ENCODE assay signal across 20 cellular contexts in the genomic region with DNA sequence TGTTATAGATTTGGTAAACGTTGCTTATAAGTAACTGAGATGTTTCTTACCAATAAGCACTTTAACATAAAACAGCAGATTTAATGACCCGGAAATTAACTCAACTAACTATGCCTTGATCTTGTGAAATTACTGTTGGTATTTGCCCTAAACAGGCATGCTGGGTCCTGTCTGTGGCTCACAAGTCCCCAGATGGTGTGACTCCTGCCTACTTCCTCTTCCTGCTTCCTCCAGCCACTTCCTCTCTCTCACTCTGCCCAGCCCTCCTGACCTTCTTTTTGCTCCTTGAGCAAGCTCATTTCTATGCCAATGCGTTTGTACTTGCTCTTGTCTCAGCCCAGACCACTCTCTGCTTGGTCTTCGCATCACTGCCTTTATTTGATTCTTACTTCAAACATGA.
DNase-seq lines count a peak whose midpoint lies in the region; FAIRE-seq and TF ChIP-seq lines count a peak whose summit lies in the region.
"Had no signal": no experiment of that assay in that cellular context is flagged by ENCODE, and none has a peak within 500 bp of the region (broad histone marks: within the 10 kb centered on the region; RNA-seq: fewer than 3 reads in every experiment).

No MANE protein-coding gene starts in this region.

- dilution Hi-C loops in keratinocyte (cut with MboI; ENCODE audit: extremely low pct_ligation_motif_present, low sequenced_read_pairs) = no loop called here

- H3K4me2 ChIP-seq in Karpas-422 (ENCODE audit: low read depth, low read length, poor library complexity, severe bottlenecking) = no peak overlapping the region
- peak overlapping the region; percentile 22 for H3K4me2 ChIP-seq in keratinocyte (ENCODE audit: control insufficient read depth, extremely low read depth, insufficient read depth, low read depth, low read length)

- no peak overlapping the region for H3K9ac ChIP-seq in Karpas-422 (ENCODE audit: low read length)
- H3K9ac ChIP-seq in keratinocyte (ENCODE audit: control insufficient read depth, extremely low read depth, insufficient read depth, low read length) = no peak overlapping the region
- H3K9ac ChIP-seq: parathyroid adenoma had no signal

- H3K27me3 ChIP-seq in Karpas-422 (ENCODE audit: low read length) (no peaks in the 10 kb centered on the region), keratinocyte (ENCODE audit: control insufficient read depth, extremely low read depth, insufficient read depth, low read length) (no peaks in the 10 kb centered on the region), stomach (no peaks in the 10 kb centered on the region)
- H3K27me3 ChIP-seq in CD4-positive, alpha-beta memory T cell (ENCODE audit: insufficient read depth, low read length) = no peaks in the 10 kb centered on the region
- H3K27me3 ChIP-seq: transverse colon had no signal

- H3K4me1 Mint-ChIP-seq in activated naive CD4-positive, alpha-beta T cell treated with anti-CD3 and anti-CD28 coated beads, Interleukin-2, amount 10 ng/mL, durations not matched to agents 7 days and 5 days = no peaks in the 10 kb centered on the region
- H3K4me1 Mint-ChIP-seq in CD4-positive, alpha-beta memory T cell = no peaks in the 10 kb centered on the region
- H3K4me1 Mint-ChIP-seq: stimulated activated effector memory CD8-positive, alpha-beta T cell treated with anti-CD3 and anti-CD28 coated beads, Interleukin-12 subunit alpha, Interleukin-12 subunit beta, amount 100 ng/mL, for 72 hours had no signal

- CTCF ChIA-PET in RWPE1 (lab: Yijun Ruan, JAX) = no interaction called here
- CTCF ChIA-PET in activated naive CD4-positive, alpha-beta T cell treated with anti-CD3 and anti-CD28 coated beads, Interleukin-2, amount 10 ng/mL, durations not matched to agents 7 days and 5 days (lab: Charles Lee) = no interaction called here
- CTCF ChIA-PET in CD4-positive, alpha-beta memory T cell (lab: Charles Lee; ENCODE audit: partially characterized antibody) = no interaction called here

- peak; percentile 96 for FAIRE-seq in keratinocyte (lab: Jason Lieb, UNC)
- FAIRE-seq: astrocyte, colon, small intestine had no signal

- WGBS in stomach, 5 donors = 80 to 91% (median 85%) methylated on average over 4 of the region's 4 CpGs

- no peak for TF ChIP-seq EP300 in stomach (IDR thresholded peaks at IDR 0.05)

- TF ChIP-seq CTCF in RWPE1 (conservative IDR thresholded peaks at IDR 0.05; ENCODE audit: low read depth) (no peak), keratinocyte (optimal IDR thresholded peaks at IDR 0.05 in 1 of 3, IDR thresholded peaks at IDR 0.05 in 1 of 3, conservative IDR thresholded peaks at IDR 0.05 in 1 of 3; ENCODE audit: extremely low read depth in 1 of 3, insufficient read depth in 2 of 3, low read length in 3 of 3) (no peak), stomach (IDR thresholded peaks at IDR 0.05) (no peak)

- H3K27me3 Mint-ChIP-seq in activated naive CD4-positive, alpha-beta T cell treated with anti-CD3 and anti-CD28 coated beads, Interleukin-2, amount 10 ng/mL, durations not matched to agents 7 days and 5 days = no peaks in the 10 kb centered on the region
- no peaks in the 10 kb centered on the region for H3K27me3 Mint-ChIP-seq in CD4-positive, alpha-beta memory T cell

- no peaks in the 10 kb centered on the region for H4K20me1 ChIP-seq in Karpas-422 (ENCODE audit: insufficient read depth, low read depth, low read length)
- H4K20me1 ChIP-seq in keratinocyte (ENCODE audit: control insufficient read depth, extremely low read depth, insufficient read depth, low read length) = no peaks in the 10 kb centered on the region

- no peak for TF ChIP-seq POLR2A in stomach (IDR thresholded peaks at IDR 0.05)

- intact Hi-C loops in CD4-positive, alpha-beta memory T cell (cut with micrococcal nuclease) = no loop called here
- intact Hi-C loops in stomach (cut with DNase I; ENCODE audit: low total_unique reads) = no loop called here

- H3K4me3 Mint-ChIP-seq in activated naive CD4-positive, alpha-beta T cell treated with anti-CD3 and anti-CD28 coated beads, Interleukin-2, amount 10 ng/mL, durations not matched to agents 7 days and 5 days = no peak overlapping the region
- no peak overlapping the region for H3K4me3 Mint-ChIP-seq in CD4-positive, alpha-beta memory T cell
- H3K4me3 Mint-ChIP-seq: H9; stimulated activated effector memory CD8-positive, alpha-beta T cell treated with anti-CD3 and anti-CD28 coated beads, Interleukin-12 subunit alpha, Interleukin-12 subunit beta, amount 100 ng/mL, for 72 hours had no signal

- H3K4me1 ChIP-seq in Karpas-422 (ENCODE audit: low read length) (peaks cover 4% of the 10 kb centered on the region), keratinocyte (ENCODE audit: control insufficient read depth, extremely low read depth, insufficient read depth, low read length) (peaks cover 16% of the 10 kb centered on the region), stomach (no peaks in the 10 kb centered on the region)
- no peaks in the 10 kb centered on the region for H3K4me1 ChIP-seq in CD4-positive, alpha-beta memory T cell (ENCODE audit: insufficient read depth, low read length)
- H3K4me1 ChIP-seq: parathyroid adenoma, transverse colon had no signal

- no peaks in the 10 kb centered on the region for H3K9me1 ChIP-seq in keratinocyte (ENCODE audit: control insufficient read depth, extremely low read depth, insufficient read depth, low read length)

- H3K36me3 ChIP-seq in Karpas-422 (ENCODE audit: insufficient read depth, low read length) (no peaks in the 10 kb centered on the region), keratinocyte (ENCODE audit: control insufficient read depth in 2 of 2, extremely low read depth in 1 of 2, insufficient read depth in 2 of 2, low read length in 2 of 2) (no peaks in the 10 kb centered on the region), stomach (no peaks in the 10 kb centered on the region)
- H3K36me3 ChIP-seq in CD4-positive, alpha-beta memory T cell (ENCODE audit: insufficient read depth, low read length) = no peaks in the 10 kb centered on the region
- H3K36me3 ChIP-seq: transverse colon had no signal

- DNase-seq in Ammon's horn (ENCODE audit: low spot score) (peak; percentile 13), Karpas-422 (peak; percentile 46), RWPE1 (ENCODE audit: low spot score) (peak; percentile 21), keratinocyte (ENCODE audit: low read depth, low spot score) (peak; percentile 69), stomach (no peak), SHP77 treated with DMSO at 0.1 percent for 48 hours (lab: John Stamatoyannopoulos, UW) (no peak)
- no peak for DNase-seq in activated naive CD4-positive, alpha-beta T cell treated with anti-CD3 and anti-CD28 coated beads, Interleukin-2, amount 10 ng/mL, durations not matched to agents 7 days and 5 days
- no peak for DNase-seq in CD4-positive, alpha-beta memory T cell
- DNase-seq: Calu3, erythroblast, GF-D8, H9, islet precursor cell, NCI-H1092 treated with DMSO at 0.1 percent for 48 hours, small intestine, transverse colon had no signal

- H3K4me3 ChIP-seq in Karpas-422 (ENCODE audit: low read length) (no peak overlapping the region), keratinocyte (ENCODE audit: control insufficient read depth in 2 of 3, extremely low read depth in 1 of 3, insufficient read depth in 2 of 3, low read depth in 1 of 3, low read length in 3 of 3) (no peak overlapping the region), stomach (no peak overlapping the region)
- H3K4me3 ChIP-seq in CD4-positive, alpha-beta memory T cell (ENCODE audit: low read length in 2 of 2) = no peak overlapping the region
- H3K4me3 ChIP-seq: transverse colon had no signal

- no peaks in the 10 kb centered on the region for H3K79me2 ChIP-seq in Karpas-422 (ENCODE audit: low read length)
- no peaks in the 10 kb centered on the region for H3K79me2 ChIP-seq in keratinocyte (ENCODE audit: control insufficient read depth, insufficient read depth, low read length)
- H3K79me2 ChIP-seq: parathyroid adenoma had no signal

- H3K9me3 ChIP-seq in Karpas-422 (ENCODE audit: low read length) = peaks cover 15% of the 10 kb centered on the region
- H3K9me3 ChIP-seq in keratinocyte (ENCODE audit: control insufficient read depth, low read depth, low read length) = no peaks in the 10 kb centered on the region
- H3K9me3 ChIP-seq in CD4-positive, alpha-beta memory T cell (ENCODE audit: control insufficient read depth in 1 of 2, low read length in 2 of 2) = no peaks in the 10 kb centered on the region
- H3K9me3 ChIP-seq in stomach = no peaks in the 10 kb centered on the region
- H3K9me3 ChIP-seq: transverse colon had no signal

- H3K9me2 ChIP-seq in Karpas-422 (replicated peaks; ENCODE audit: insufficient read depth, low read length) = no peaks in the 10 kb centered on the region; the same call in 1 of the 2 replicates

- H2AFZ ChIP-seq in Karpas-422 (ENCODE audit: low read length) = peak overlapping the region; percentile 18; the same call in 1 of the 2 replicates
- no peak overlapping the region for H2AFZ ChIP-seq in keratinocyte (ENCODE audit: control insufficient read depth, low read length)
- H2AFZ ChIP-seq: parathyroid adenoma had no signal

- H3K9me3 Mint-ChIP-seq in activated naive CD4-positive, alpha-beta T cell treated with anti-CD3 and anti-CD28 coated beads, Interleukin-2, amount 10 ng/mL, durations not matched to agents 7 days and 5 days = no peaks in the 10 kb centered on the region
- peaks cover 0 to 4% (median 0%) of the 10 kb centered on the region in 8 donors for H3K9me3 Mint-ChIP-seq in CD4-positive, alpha-beta memory T cell
- H3K9me3 Mint-ChIP-seq: H9 had no signal

- POLR2A ChIA-PET in RWPE1 (lab: Yijun Ruan, JAX; ENCODE audit: low non-redundant PET) = no interaction called here
- POLR2A ChIA-PET in CD4-positive, alpha-beta memory T cell (lab: Charles Lee; ENCODE audit: partially characterized antibody) = no interaction called here

- H3K27ac ChIP-seq in Karpas-422 (ENCODE audit: low read length) = no peak overlapping the region
- H3K27ac ChIP-seq in RWPE1 = peak overlapping the region; percentile 45; the same call in 1 of the 2 replicates
- no peak overlapping the region for H3K27ac ChIP-seq in keratinocyte (ENCODE audit: control insufficient read depth, insufficient read depth, low read length)
- H3K27ac ChIP-seq in CD4-positive, alpha-beta memory T cell (ENCODE audit: low read depth, low read length) = no peak overlapping the region
- H3K27ac ChIP-seq in stomach = no peak overlapping the region
- H3K27ac ChIP-seq: parathyroid adenoma, transverse colon had no signal

- H3K36me3 Mint-ChIP-seq in activated naive CD4-positive, alpha-beta T cell treated with anti-CD3 and anti-CD28 coated beads, Interleukin-2, amount 10 ng/mL, durations not matched to agents 7 days and 5 days = no peaks in the 10 kb centered on the region
- H3K36me3 Mint-ChIP-seq in CD4-positive, alpha-beta memory T cell = no peaks in the 10 kb centered on the region
- H3K36me3 Mint-ChIP-seq: stimulated activated effector memory CD8-positive, alpha-beta T cell treated with anti-CD3 and anti-CD28 coated beads, Interleukin-12 subunit alpha, Interleukin-12 subunit beta, amount 100 ng/mL, for 72 hours had no signal

- no peak overlapping the region for H3K27ac Mint-ChIP-seq in activated naive CD4-positive, alpha-beta T cell treated with anti-CD3 and anti-CD28 coated beads, Interleukin-2, amount 10 ng/mL, durations not matched to agents 7 days and 5 days
- H3K27ac Mint-ChIP-seq in CD4-positive, alpha-beta memory T cell = no peak overlapping the region
- H3K27ac Mint-ChIP-seq: stimulated activated effector memory CD8-positive, alpha-beta T cell treated with anti-CD3 and anti-CD28 coated beads, Interleukin-12 subunit alpha, Interleukin-12 subunit beta, amount 100 ng/mL, for 72 hours had no signal

Comparison
In these comparisons a context has a peak if more than half of its experiments do, and no peak if none do; other contexts are left out.
1. DNase-seq: peak in Ammon's horn (single experiment), Karpas-422 (single experiment), RWPE1 (single experiment) and keratinocyte (single experiment); none in activated naive CD4-positive, alpha-beta T cell treated with anti-CD3 and anti-CD28 coated beads, Interleukin-2, amount 10 ng/mL, durations not matched to agents 7 days and 5 days (single experiment), CD4-positive, alpha-beta memory T cell (0 of 5), stomach (single experiment) and SHP77 treated with DMSO at 0.1 percent for 48 hours (single experiment).